ENCODE assay signal across 13 cellular contexts in the genomic region with DNA sequence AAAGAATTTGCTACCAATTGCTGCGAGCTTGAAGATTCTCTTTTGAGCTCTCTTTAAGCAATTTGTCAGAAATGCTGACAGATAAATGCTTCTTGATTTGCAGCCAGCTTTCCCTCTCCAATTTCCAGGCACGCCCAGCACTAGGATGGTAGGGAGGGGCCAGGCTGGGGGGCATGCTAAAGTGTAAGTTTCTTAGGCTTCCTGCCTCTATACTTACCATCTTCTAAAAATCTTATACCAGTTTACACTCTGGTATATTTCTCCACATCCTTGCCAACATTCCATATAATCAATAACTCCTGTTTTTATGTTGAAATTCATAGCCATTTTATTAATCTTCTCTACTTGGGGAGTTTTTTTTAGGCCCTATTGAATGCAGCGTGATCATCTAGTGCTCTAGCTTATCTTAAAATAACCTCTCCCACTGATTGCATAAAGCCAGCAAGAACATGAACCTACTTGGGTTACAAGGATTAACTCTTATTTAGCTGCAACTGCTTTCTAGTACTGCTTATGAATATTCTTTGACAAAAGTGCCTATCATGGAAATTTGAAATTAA. TPM values are rescaled to one million over a fixed set of nuclear protein-coding genes. Genes with fewer than 3 reads are reported as not detected.
DNase-seq lines count a peak whose midpoint lies in the region; ATAC-seq, FAIRE-seq and TF ChIP-seq lines count a peak whose summit lies in the region.
"Had no signal": no experiment of that assay in that cellular context is flagged by ENCODE, and none has a peak within 500 bp of the region (broad histone marks: within the 10 kb centered on the region; RNA-seq: fewer than 3 reads in every experiment).

No MANE protein-coding gene starts in this region.

- no peak overlapping the region for H2AFZ ChIP-seq in IMR-90 (replicated peaks; ENCODE audit: low read length, poor library complexity)

- no peak overlapping the region for H2AK9ac ChIP-seq in IMR-90 (replicated peaks; ENCODE audit: low read depth, low read length, poor library complexity)

- TF ChIP-seq EP300 in stomach (IDR thresholded peaks at IDR 0.05), result no peak

- TF ChIP-seq POLR2A in IMR-90 (IDR thresholded peaks at IDR 0.05; ENCODE audit: low read depth, low read length) (no peak), stomach (IDR thresholded peaks at IDR 0.05) (no peak), uterus (IDR thresholded peaks at IDR 0.05) (no peak)

- H2BK120ac ChIP-seq in IMR-90 (ENCODE audit: low read depth, low read length), result no peak overlapping the region

- POLR2A ChIA-PET in IMR-90 (lab: Charles Lee; ENCODE audit: unreplicated experiment), result no interaction called here

- H3K18ac ChIP-seq in IMR-90 (ENCODE audit: low read depth, low read length), result no peak overlapping the region

- no peak overlapping the region for H4K8ac ChIP-seq in IMR-90 (ENCODE audit: low read depth in 2 of 2, low read length in 2 of 2)

- H3K23ac ChIP-seq in IMR-90 (ENCODE audit: low read depth, low read length), result no peak overlapping the region

- H4K5ac ChIP-seq in IMR-90 (ENCODE audit: low read depth, low read length), result no peak overlapping the region

- H2BK20ac ChIP-seq in IMR-90 (ENCODE audit: low read depth, low read length), result no peak overlapping the region

- no peak overlapping the region for H3K14ac ChIP-seq in IMR-90 (replicated peaks; ENCODE audit: low read depth, low read length)

- 0 out of 2 replicates have a peak, but pooled peaks cover 7% of the 10 kb centered on the region for H3K9me1 ChIP-seq in IMR-90 (ENCODE audit: insufficient read depth, low read length)

- ATAC-seq in IMR-90 (ENCODE audit: low read depth) (peak; percentile 62), SK-N-SH treated with all-trans-retinoic acid at 6 μM for 48 hours (peak; percentile 68), HG03457 (IDR thresholded peaks at IDR 0.05; ENCODE audit: unreplicated experiment) (no peak)

- H3K56ac ChIP-seq in IMR-90 (ENCODE audit: extremely low read depth, insufficient read depth, low read length), result no peak overlapping the region

- H3K27me3 ChIP-seq in IMR-90 (ENCODE audit: control insufficient read depth, insufficient read depth, low read length) (no peaks in the 10 kb centered on the region), right atrium auricular region (no peaks in the 10 kb centered on the region), stomach (no peaks in the 10 kb centered on the region), uterus (no peaks in the 10 kb centered on the region)

- no CpG with 5 or more reads among the region's 3 CpGs for WGBS in IMR-90 (ENCODE audit: extremely low coverage in 2 of 2, insufficient read length in 1 of 2), 2 experiments
- WGBS in stomach, 5 donors, result 15 to 39% (median 33%) methylated on average over 3 of the region's 3 CpGs

- H2BK15ac ChIP-seq in IMR-90 (ENCODE audit: low read depth, low read length), result no peak overlapping the region

- no peaks in the 10 kb centered on the region; the same call in 1 of the 2 replicates for H3K36me3 ChIP-seq in IMR-90 (ENCODE audit: control insufficient read depth, insufficient read depth, low read length)
- no peaks in the 10 kb centered on the region for H3K36me3 ChIP-seq in right atrium auricular region
- H3K36me3 ChIP-seq in stomach, result no peaks in the 10 kb centered on the region
- H3K36me3 ChIP-seq in uterus, result no peaks in the 10 kb centered on the region

- H3K4me1 ChIP-seq in IMR-90 (ENCODE audit: control insufficient read depth, insufficient read depth, low read length) (peaks cover 4% of the 10 kb centered on the region; the same call in 1 of the 2 replicates), right atrium auricular region (peaks cover 0 to 46% of the 10 kb centered on the region in 2 donors), stomach (peaks cover 35 to 89% (median 64%) of the 10 kb centered on the region in 4 donors), uterus (no peaks in the 10 kb centered on the region)

- CTCF ChIA-PET in IMR-90 (lab: Yijun Ruan, JAX), result no interaction called here

- BruUV-seq in IMR-90 (replicated peaks; lab: Mats Ljungman, UMichigan), result no TSS peak

- H3K9ac ChIP-seq in IMR-90 (ENCODE audit: low read depth, low read length), result no peak overlapping the region

- no peak overlapping the region for H2AK5ac ChIP-seq in IMR-90 (ENCODE audit: low read depth, low read length)

- no peak overlapping the region for H4K91ac ChIP-seq in IMR-90 (ENCODE audit: insufficient read depth, low read depth, low read length)

- no peak overlapping the region for H3K4ac ChIP-seq in IMR-90 (ENCODE audit: low read depth, low read length)

- no peak overlapping the region for H2BK5ac ChIP-seq in IMR-90 (ENCODE audit: low read depth, low read length, poor library complexity, severe bottlenecking)

- peaks cover 11% of the 10 kb centered on the region; the same call in 1 of the 2 replicates for H4K20me1 ChIP-seq in IMR-90 (ENCODE audit: insufficient read depth, low read length)

- H3K9me3 ChIP-seq in IMR-90 (ENCODE audit: control insufficient read depth, insufficient read depth, low read length) (no peaks in the 10 kb centered on the region), right atrium auricular region (no peaks in the 10 kb centered on the region), stomach (no peaks in the 10 kb centered on the region), uterus (no peaks in the 10 kb centered on the region)

- H3K27ac ChIP-seq in IMR-90 (ENCODE audit: insufficient read depth, low read length), result no peak overlapping the region
- peak overlapping the region; percentile 32 to 68 for H3K27ac ChIP-seq in right atrium auricular region
- peak overlapping the region; percentile 45 to 67 (median 56) for H3K27ac ChIP-seq in stomach
- H3K27ac ChIP-seq in uterus, result no peak overlapping the region

- dilution Hi-C loops in IMR-90 (cut with HindIII; ENCODE audit: low sequenced_read_pairs, unreplicated experiment), result no loop called here

- H3K4me2 ChIP-seq in IMR-90 (ENCODE audit: low read depth, low read length), result peak overlapping the region; percentile 22; the same call in 1 of the 2 replicates

- in situ Hi-C loops in IMR-90 (cut with MboI; ENCODE audit: low sequenced_read_pairs), result no loop called here

- intact Hi-C loops in IMR-90 (cut with micrococcal nuclease) (no loop called here), stomach (cut with DNase I; ENCODE audit: low total_unique reads) (no loop called here), uterus (cut with DNase I; ENCODE audit: low total_unique reads) (no loop called here)

- no peak overlapping the region for H3K4me3 ChIP-seq in IMR-90 (ENCODE audit: insufficient read depth, low read depth, low read length)
- peak overlapping the region in 1 of 2 donors; percentile 0 for H3K4me3 ChIP-seq in right atrium auricular region
- no peak overlapping the region for H3K4me3 ChIP-seq in stomach
- no peak overlapping the region for H3K4me3 ChIP-seq in uterus

- no peak for FAIRE-seq in GM19239 (lab: Jason Lieb, UNC)
- FAIRE-seq: GM12891 had no signal

- peaks cover 4 to 16% of the 10 kb centered on the region in 2 experiments; a peak in 2 of 4 replicates for H3K79me1 ChIP-seq in IMR-90 (ENCODE audit: low read depth in 1 of 2, low read length in 2 of 2)

- peak; percentile 19 for DNase-seq in IMR-90
- DNase-seq in right atrium auricular region (ENCODE audit: low spot score), result no peak
- DNase-seq in stomach, result no peak
- no peak for DNase-seq in uterus
- no peak for DNase-seq in GM19239 (ENCODE audit: insufficient read length, low spot score)
- no peak for DNase-seq in occipital lobe (lab: John Stamatoyannopoulos, UW)
- DNase-seq: activated CD4-positive, alpha-beta T cell treated with anti-CD3 and anti-CD28 coated beads, Interleukin-2, amount 10 ng/mL, durations not matched to agents 24 days and 14 days; HFFc6; T-helper 1 cell had no signal

- TF ChIP-seq CTCF in IMR-90 (conservative IDR thresholded peaks at IDR 0.05; ENCODE audit: low read depth, low read length) (no peak), right atrium auricular region (IDR thresholded peaks at IDR 0.05) (no peak), stomach (IDR thresholded peaks at IDR 0.05) (no peak), uterus (IDR thresholded peaks at IDR 0.05) (no peak)

- no peak for TF ChIP-seq RAD21 in IMR-90 (IDR thresholded peaks at IDR 0.05; ENCODE audit: low read length)

RNA-seq across cellular contexts. Expression of a gene that starts 17.6 kb away (rescaled TPM):
- total RNA-seq in IMR-90 (2012; rRNA removed), result 15.0 and 18.5 TPM in 2 replicates
- 26.8 and 27.2 TPM in 2 replicates for polyA plus RNA-seq in IMR-90 (2012; rRNA removed)
- polyA plus RNA-seq in IMR-90 (2012; cell fraction: cytosol; rRNA removed), result 12.2 and 22.9 TPM in 2 replicates
- 103 and 117 TPM in 2 replicates for polyA plus RNA-seq in IMR-90 (2012; cell fraction: nucleus; rRNA removed; ENCODE audit: low replicate concordance)
- 10 to 100 TPM; 22.2 to 42.6 TPM for total RNA-seq in right atrium auricular region
- total RNA-seq in stomach, result 100 to 1,000 TPM in 3 of 5 donors, 10 to 100 TPM in 2; 16.1 to 172 (median 103) TPM
- 10 to 100 TPM; 44.7 to 86.8 (median 49.1) TPM for polyA plus RNA-seq in stomach
- 10 to 100 TPM; 16.7 to 60.6 (median 45.7) TPM for total RNA-seq in uterus
- 1.9 TPM for total RNA-seq in occipital lobe

RNA-seq across cellular contexts. Expression of a gene that starts 25.1 kb away (rescaled TPM):
- total RNA-seq in IMR-90 (2012; rRNA removed), result not detected in 2 replicates
- polyA plus RNA-seq in IMR-90 (2012; rRNA removed), result 0.03 TPM in 1 of 2 replicates, not detected in the other
- polyA plus RNA-seq in IMR-90 (2012; cell fraction: cytosol; rRNA removed), result 0.06 TPM in 1 of 2 replicates, not detected in the other
- polyA plus RNA-seq in IMR-90 (2012; cell fraction: nucleus; rRNA removed; ENCODE audit: low replicate concordance), result not detected in 2 replicates
- under 1 TPM in 1 of 2 donors, not detected in 1; 0.70 TPM for total RNA-seq in right atrium auricular region
- 10 to 100 TPM in 2 of 5 donors, under 1 TPM in 2, not detected in 1; 0.45 to 12.0 (median 6.0) TPM for total RNA-seq in stomach
- polyA plus RNA-seq in stomach, result 1 to 10 TPM; 2.6 to 8.5 (median 4.9) TPM
- total RNA-seq in uterus, result not detected
- total RNA-seq in occipital lobe, result not detected
- total RNA-seq: activated CD4-positive, alpha-beta T cell treated with anti-CD3 and anti-CD28 coated beads, Interleukin-2, amount 10 ng/mL, durations not matched to agents 24 days and 14 days; HFFc6; pulmonary artery endothelial cell had no signal

RNA-seq across cellular contexts. Expression of a gene that starts 35.1 kb away (rescaled TPM):
- total RNA-seq in IMR-90 (2012; rRNA removed) (10.0 and 10.8 TPM in 2 replicates), right atrium auricular region (10 to 100 TPM; 19.1 to 19.3 TPM), stomach (10 to 100 TPM; 18.7 to 54.8 (median 22.0) TPM), uterus (10 to 100 TPM; 12.9 to 42.6 (median 30.7) TPM), occipital lobe (24.2 TPM)
- polyA plus RNA-seq in IMR-90 (2012; rRNA removed) (16.6 and 19.2 TPM in 2 replicates), stomach (10 to 100 TPM; 23.9 to 29.4 (median 28.7) TPM)
- polyA plus RNA-seq in IMR-90 (2012; cell fraction: cytosol; rRNA removed), result 10.9 and 13.4 TPM in 2 replicates
- 63.9 and 67.4 TPM in 2 replicates for polyA plus RNA-seq in IMR-90 (2012; cell fraction: nucleus; rRNA removed; ENCODE audit: low replicate concordance)

RNA-seq across cellular contexts. Expression of a gene that starts 46.2 kb away (rescaled TPM):
- total RNA-seq in IMR-90 (2012; rRNA removed) (233 and 241 TPM in 2 replicates), right atrium auricular region (10 to 100 TPM; 31.7 to 50.6 TPM), stomach (100 to 1,000 TPM in 2 of 5 donors, 10 to 100 TPM in 3; 40.8 to 117 (median 77.1) TPM), uterus (10 to 100 TPM; 24.1 to 62.4 (median 47.1) TPM), occipital lobe (45.7 TPM)
- polyA plus RNA-seq in IMR-90 (2012; rRNA removed) (134 and 139 TPM in 2 replicates), stomach (10 to 100 TPM; 32.2 to 76.7 (median 75.3) TPM)
- 90.9 and 114 TPM in 2 replicates for polyA plus RNA-seq in IMR-90 (2012; cell fraction: cytosol; rRNA removed)
- 56.5 and 96.2 TPM in 2 replicates for polyA plus RNA-seq in IMR-90 (2012; cell fraction: nucleus; rRNA removed; ENCODE audit: low replicate concordance)

Comparison
In these comparisons a context has a peak if more than half of its experiments do, and no peak if none do; other contexts are left out.
1. H3K27ac ChIP-seq: peak in right atrium auricular region (2 of 2) and stomach (5 of 5); none in IMR-90 (single experiment) and uterus (0 of 2).